ENCODE assay signal across 9 cellular contexts in the genomic region with DNA sequence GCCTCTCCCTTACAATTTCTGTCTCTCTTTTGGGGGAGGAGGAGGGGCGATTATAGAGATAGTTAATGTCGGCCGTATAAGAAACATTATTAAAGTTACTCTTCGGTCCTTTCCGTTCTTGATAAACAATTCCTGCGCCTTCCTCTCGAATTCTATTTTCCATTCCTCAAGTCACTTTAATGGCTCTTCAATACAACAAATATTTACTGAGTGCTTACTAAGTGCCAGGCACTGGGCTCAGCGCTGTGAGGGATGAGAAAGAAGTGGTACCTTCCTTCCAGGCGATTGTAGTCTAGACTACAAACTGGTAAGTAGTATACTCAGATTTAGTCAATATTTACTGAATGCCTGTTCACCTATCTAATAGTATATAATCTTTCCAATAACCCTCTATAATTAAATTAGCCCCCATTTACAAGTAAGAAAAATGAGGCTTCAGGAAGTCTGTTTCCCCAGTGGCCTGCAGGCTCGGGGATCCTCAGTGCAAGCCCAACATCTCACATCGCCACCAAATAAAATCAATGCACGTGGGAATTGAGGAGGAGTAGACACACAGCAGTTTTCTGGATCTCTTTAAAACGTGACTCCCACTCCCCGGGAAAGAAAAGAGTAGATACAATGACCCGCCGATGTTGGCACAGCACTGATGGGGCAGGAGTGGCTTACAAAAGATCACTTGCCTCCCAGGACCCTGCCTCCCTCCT. TPM values are rescaled to one million over a fixed set of nuclear protein-coding genes. Genes with fewer than 3 reads are reported as not detected.
DNase-seq lines count a peak whose midpoint lies in the region; ATAC-seq and TF ChIP-seq lines count a peak whose summit lies in the region.
"Had no signal": no experiment of that assay in that cellular context is flagged by ENCODE, and none has a peak within 500 bp of the region (broad histone marks: within the 10 kb centered on the region; RNA-seq: fewer than 3 reads in every experiment).

No MANE protein-coding gene starts in this region.

- peaks cover 42% of the 10 kb centered on the region for H3K79me2 ChIP-seq in hepatocyte

- H3K27me3 Mint-ChIP-seq in T-helper 17 cell, result no peaks in the 10 kb centered on the region

- H3K36me3 ChIP-seq in hepatocyte (replicated peaks; ENCODE audit: insufficient read depth, low read depth), result no peaks in the 10 kb centered on the region

- H3K9me2 ChIP-seq in hepatocyte (replicated peaks; ENCODE audit: insufficient read depth), result no peaks in the 10 kb centered on the region

- peak overlapping the region; percentile 91 for H3K4me3 Mint-ChIP-seq in T-helper 17 cell
- H3K4me3 Mint-ChIP-seq in stimulated activated effector memory CD8-positive, alpha-beta T cell treated with anti-CD3 and anti-CD28 coated beads, Interleukin-12 subunit alpha, Interleukin-12 subunit beta, amount 100 ng/mL, for 72 hours, result peak overlapping the region; percentile 77

- H2AFZ ChIP-seq in hepatocyte, result peak overlapping the region; percentile 55

- no peaks in the 10 kb centered on the region for H3K9me3 Mint-ChIP-seq in stimulated activated effector memory CD8-positive, alpha-beta T cell treated with anti-CD3 and anti-CD28 coated beads, Interleukin-12 subunit alpha, Interleukin-12 subunit beta, amount 100 ng/mL, for 72 hours

- H3K27ac Mint-ChIP-seq in T-helper 17 cell, result peak overlapping the region; percentile 81
- peak overlapping the region; percentile 92 for H3K27ac Mint-ChIP-seq in stimulated activated effector memory CD8-positive, alpha-beta T cell treated with anti-CD3 and anti-CD28 coated beads, Interleukin-12 subunit alpha, Interleukin-12 subunit beta, amount 100 ng/mL, for 72 hours

- H3K9me3 ChIP-seq in T-helper 17 cell (ENCODE audit: control insufficient read depth, low read length, poor library complexity, severe bottlenecking), result no peaks in the 10 kb centered on the region
- no peaks in the 10 kb centered on the region for H3K9me3 ChIP-seq in hepatocyte (ENCODE audit: low read depth)

- peaks cover 18% of the 10 kb centered on the region for H3K4me1 Mint-ChIP-seq in T-helper 17 cell
- peaks cover 37% of the 10 kb centered on the region for H3K4me1 Mint-ChIP-seq in stimulated activated effector memory CD8-positive, alpha-beta T cell treated with anti-CD3 and anti-CD28 coated beads, Interleukin-12 subunit alpha, Interleukin-12 subunit beta, amount 100 ng/mL, for 72 hours

- H3K36me3 Mint-ChIP-seq in T-helper 17 cell (ENCODE audit: low read depth), result no peaks in the 10 kb centered on the region
- peaks cover 13% of the 10 kb centered on the region for H3K36me3 Mint-ChIP-seq in stimulated activated effector memory CD8-positive, alpha-beta T cell treated with anti-CD3 and anti-CD28 coated beads, Interleukin-12 subunit alpha, Interleukin-12 subunit beta, amount 100 ng/mL, for 72 hours

- H3K27me3 ChIP-seq in hepatocyte, result no peaks in the 10 kb centered on the region

- TF ChIP-seq CTCF in hepatocyte (IDR thresholded peaks at IDR 0.05; ENCODE audit: poor library complexity), result no peak

- peak overlapping the region; percentile 47 for H3K4me3 ChIP-seq in hepatocyte

- peak overlapping the region; percentile 75 for H3K4me2 ChIP-seq in hepatocyte

- ATAC-seq in T-helper 17 cell, result no peak
- no peak for ATAC-seq in stimulated activated effector memory CD8-positive, alpha-beta T cell treated with anti-CD3 and anti-CD28 coated beads, Interleukin-12 subunit alpha, Interleukin-12 subunit beta, amount 100 ng/mL, for 72 hours

- DNase-seq in NCI-H510A treated with DMSO at 0.1 percent for 48 hours (lab: John Stamatoyannopoulos, UW) (peak; percentile 51), NCI-H510A (lab: John Stamatoyannopoulos, UW) (no peak), T-helper 17 cell (no peak), hepatocyte (ENCODE audit: low spot score) (no peak), GM19238 (ENCODE audit: insufficient read length, low spot score) (no peak), Ammon's horn (ENCODE audit: low spot score) (no peak), mucosa of gallbladder (ENCODE audit: low spot score) (no peak)
- DNase-seq in stimulated activated effector memory CD8-positive, alpha-beta T cell treated with anti-CD3 and anti-CD28 coated beads, Interleukin-12 subunit alpha, Interleukin-12 subunit beta, amount 100 ng/mL, for 72 hours (ENCODE audit: low spot score in 2 of 2), result no peak

- peak overlapping the region; percentile 88 for H3K27ac ChIP-seq in hepatocyte

- 14% methylated on average over 16 of the region's 16 CpGs for WGBS in hepatocyte (ENCODE audit: low lambda C conversion rate, missing lambda C conversion rate)

- H3K4me1 ChIP-seq in hepatocyte (ENCODE audit: insufficient read depth), result peaks cover 44% of the 10 kb centered on the region

- peaks cover 5% of the 10 kb centered on the region for H4K20me1 ChIP-seq in hepatocyte (ENCODE audit: insufficient read depth, poor library complexity, severe bottlenecking)

RNA-seq across cellular contexts. Expression of a gene that starts 0.6 kb away (rescaled TPM):
- total RNA-seq in T-helper 17 cell, result 10 to 100 TPM; 13.8 to 20.6 TPM
- total RNA-seq in hepatocyte, result 29.5 and 52.8 TPM in 2 replicates
- polyA plus RNA-seq in hepatocyte, result 24.4 and 25.1 TPM in 2 replicates
- 57.5 TPM for total RNA-seq in mucosa of gallbladder

RNA-seq across cellular contexts. Expression of a gene that starts 1.8 kb away (rescaled TPM):
- total RNA-seq in T-helper 17 cell, result 1 to 10 TPM in 1 of 2 donors, not detected in 1; 1.3 TPM
- total RNA-seq in hepatocyte, result 1.9 and 4.9 TPM in 2 replicates
- 5.4 and 7.8 TPM in 2 replicates for polyA plus RNA-seq in hepatocyte
- total RNA-seq in mucosa of gallbladder, result 4.3 TPM
- total RNA-seq: Daoy had no signal

RNA-seq across cellular contexts. Expression of a gene that starts 28.9 kb away (rescaled TPM):
- total RNA-seq in T-helper 17 cell (10 to 100 TPM; 12.0 to 17.3 TPM), hepatocyte (36.0 and 53.7 TPM in 2 replicates), mucosa of gallbladder (124 TPM)
- 36.7 and 38.1 TPM in 2 replicates for polyA plus RNA-seq in hepatocyte

RNA-seq across cellular contexts. Expression of a gene that starts 41.4 kb away (rescaled TPM):
- not detected for total RNA-seq in T-helper 17 cell
- total RNA-seq in hepatocyte, result not detected in 2 replicates
- polyA plus RNA-seq in hepatocyte, result not detected in 2 replicates
- total RNA-seq in mucosa of gallbladder, result not detected
- total RNA-seq: Daoy had no signal

RNA-seq across cellular contexts. Expression of a gene that starts 56.8 kb away (rescaled TPM):
- not detected for total RNA-seq in T-helper 17 cell
- not detected in 2 replicates for total RNA-seq in hepatocyte
- polyA plus RNA-seq in hepatocyte, result not detected in 2 replicates
- not detected for total RNA-seq in mucosa of gallbladder
- total RNA-seq: Daoy had no signal
